In the genomic region with DNA sequence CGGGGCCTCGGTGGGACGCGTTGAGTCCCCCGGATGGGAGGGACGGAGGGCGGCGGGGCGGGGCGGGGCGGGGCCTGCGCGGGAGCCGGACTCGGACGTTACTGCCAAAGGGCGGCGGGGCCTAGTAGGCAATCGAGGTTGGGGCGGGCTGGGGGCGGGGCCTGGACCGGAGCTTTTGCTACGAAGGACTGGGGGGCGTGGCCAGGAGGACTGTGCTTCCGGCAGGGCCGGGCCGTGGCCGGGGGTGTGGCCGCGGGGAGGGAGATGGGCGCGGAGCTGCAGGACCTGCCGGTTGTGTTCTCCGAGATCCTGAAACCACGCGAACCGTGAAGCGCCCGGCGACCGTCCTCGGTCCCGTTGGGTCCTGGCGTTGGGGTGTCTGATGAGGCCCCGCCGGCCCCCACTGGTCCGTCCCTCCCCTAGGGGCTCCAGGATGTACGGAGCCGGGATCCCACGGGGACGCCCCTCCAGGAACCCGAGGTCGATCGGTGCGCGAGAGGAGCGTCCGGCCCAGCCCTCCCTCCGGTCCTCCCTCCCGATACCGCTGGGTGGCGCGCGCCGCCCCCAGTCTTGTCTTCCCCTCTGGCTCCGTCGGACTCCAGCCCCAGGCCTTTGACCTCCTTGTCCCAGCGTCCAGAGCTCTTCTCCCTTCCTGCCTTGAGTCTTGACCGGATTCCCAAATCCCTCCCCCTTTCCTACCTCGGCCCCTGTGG, we compare ENCODE assay signal across 8 cellular contexts. TPM values are rescaled to one million over a fixed set of nuclear protein-coding genes. Genes with fewer than 3 reads are reported as not detected.
DNase-seq lines count a peak whose midpoint lies in the region; ATAC-seq and TF ChIP-seq lines count a peak whose summit lies in the region.

No MANE protein-coding gene starts in this region.

- H3K27ac ChIP-seq in CD4-positive, CD25-positive, alpha-beta regulatory T cell (ENCODE audit: insufficient read depth, low read length, poor library complexity, severe bottlenecking): peak overlapping the region; percentile 92
- H3K27ac ChIP-seq in liver (ENCODE audit: low read depth in 1 of 2, low read length in 2 of 2): peak overlapping the region; percentile 81 to 93

- peak overlapping the region; percentile 81 to 94 (median 90) for H3K4me3 Mint-ChIP-seq in CD4-positive, CD25-positive, alpha-beta regulatory T cell

- H3K4me3 ChIP-seq in CD4-positive, CD25-positive, alpha-beta regulatory T cell (ENCODE audit: low read depth, low read length): no peak overlapping the region
- peak overlapping the region; percentile 62 to 71 (median 67) for H3K4me3 ChIP-seq in liver (ENCODE audit: low read depth in 1 of 3, low read length in 3 of 3)

- 1% methylated on average over 70 of the region's 70 CpGs for WGBS in liver

- TF ChIP-seq CTCF in liver (IDR thresholded peaks at IDR 0.05; ENCODE audit: low read depth, low read length, missing input control): peak; percentile 64

- peak; percentile 73 to 76 for ATAC-seq in CD4-positive, CD25-positive, alpha-beta regulatory T cell (ENCODE audit: low read depth in 2 of 2)
- ATAC-seq in GM19351 (IDR thresholded peaks at IDR 0.05; ENCODE audit: unreplicated experiment) (peak; percentile 62), HG03469 (IDR thresholded peaks at IDR 0.05; ENCODE audit: unreplicated experiment) (peak; percentile 29)

- no peaks in the 10 kb centered on the region for H3K9me3 Mint-ChIP-seq in CD4-positive, CD25-positive, alpha-beta regulatory T cell

- H3K27ac Mint-ChIP-seq in CD4-positive, CD25-positive, alpha-beta regulatory T cell: peak overlapping the region; percentile 83 to 96 (median 94)

- H3K9me3 ChIP-seq in CD4-positive, CD25-positive, alpha-beta regulatory T cell (ENCODE audit: control insufficient read depth in 2 of 2, low read length in 2 of 2): no peaks in the 10 kb centered on the region
- no peaks in the 10 kb centered on the region for H3K9me3 ChIP-seq in liver (ENCODE audit: control insufficient read depth in 4 of 4, low read length in 3 of 4)

- H3K4me1 ChIP-seq in CD4-positive, CD25-positive, alpha-beta regulatory T cell (ENCODE audit: control insufficient read depth, insufficient read depth, low read length, poor library complexity, severe bottlenecking): peaks cover 19% of the 10 kb centered on the region
- peaks cover 13 to 47% (median 37%) of the 10 kb centered on the region in 4 donors for H3K4me1 ChIP-seq in liver (ENCODE audit: control insufficient read depth in 4 of 4, insufficient read depth in 4 of 4, low read length in 3 of 4)

- peak; percentile 70 to 71 for TF ChIP-seq RAD21 in liver (IDR thresholded peaks at IDR 0.05)

- no peaks in the 10 kb centered on the region for H3K36me3 ChIP-seq in CD4-positive, CD25-positive, alpha-beta regulatory T cell (ENCODE audit: control insufficient read depth, insufficient read depth, low read length)
- peaks cover 0 to 5% (median 2%) of the 10 kb centered on the region in 4 donors for H3K36me3 ChIP-seq in liver (ENCODE audit: control insufficient read depth in 4 of 4, insufficient read depth in 3 of 4, low read depth in 1 of 4, low read length in 3 of 4)

- no peaks in the 10 kb centered on the region for H3K27me3 ChIP-seq in CD4-positive, CD25-positive, alpha-beta regulatory T cell (ENCODE audit: control insufficient read depth, insufficient read depth, low read length)
- H3K27me3 ChIP-seq in liver (ENCODE audit: control insufficient read depth in 4 of 4, insufficient read depth in 4 of 4, low read length in 3 of 4): no peaks in the 10 kb centered on the region

- H3K36me3 Mint-ChIP-seq in CD4-positive, CD25-positive, alpha-beta regulatory T cell: no peaks in the 10 kb centered on the region

- H3K9ac ChIP-seq in liver (ENCODE audit: low read depth in 1 of 2, low read length in 2 of 2): peak overlapping the region in 1 of 2 donors; percentile 43

- H3K4me1 Mint-ChIP-seq in CD4-positive, CD25-positive, alpha-beta regulatory T cell: peaks cover 3 to 11% (median 7%) of the 10 kb centered on the region in 4 donors

- H3K27me3 Mint-ChIP-seq in CD4-positive, CD25-positive, alpha-beta regulatory T cell: no peaks in the 10 kb centered on the region

- peak; percentile 91 to 98 (median 94) for DNase-seq in CD4-positive, CD25-positive, alpha-beta regulatory T cell
- DNase-seq in NCI-H524 treated with DMSO at 0.1 percent for 48 hours (lab: John Stamatoyannopoulos, UW): peak; percentile 63
- DNase-seq in activated CD4-positive, alpha-beta T cell treated with anti-CD3 and anti-CD28 coated beads for 48 hours: peak; percentile 98
- peak; percentile 97 for DNase-seq in dermis blood vessel endothelial cell
- peak; percentile 94 to 97 for DNase-seq in stimulated activated CD4-positive, alpha-beta T cell treated with anti-CD3 and anti-CD28 coated beads, Interleukin-4, amount 100 ng/mL, for 4 hours

TF ChIP-seq in liver, 16 proteins besides CTCF, POLR2A, EP300 and RAD21 (continues in another document):
- TF ChIP-seq ATF3 (IDR thresholded peaks at IDR 0.05) (no peak), MAX (IDR thresholded peaks at IDR 0.05) (no peak), YY1 (IDR thresholded peaks at IDR 0.05) (peak; percentile 29), FOXA1 (IDR thresholded peaks at IDR 0.05) (no peak), JUND (IDR thresholded peaks at IDR 0.05) (no peak), SP1 (IDR thresholded peaks at IDR 0.05) (peak; percentile 65), FOXA2 (IDR thresholded peaks at IDR 0.05) (no peak), GABPA (IDR thresholded peaks at IDR 0.05 in 1 of 2, conservative IDR thresholded peaks at IDR 0.05 in 1 of 2) (peak in 1 of 2 donors; percentile 74), HNF4G (IDR thresholded peaks at IDR 0.05) (peak; percentile 55), ZBTB33 (IDR thresholded peaks at IDR 0.05) (no peak), HNF4A (conservative IDR thresholded peaks at IDR 0.05) (peak; percentile 80 to 86)

RNA-seq across cellular contexts. Expression of gene NUDT8, which starts 0.6 kb away (rescaled TPM):
- total RNA-seq in CD4-positive, CD25-positive, alpha-beta regulatory T cell: 1.9 TPM
- 1 to 10 TPM; 1.2 to 3.7 (median 2.6) TPM for polyA plus RNA-seq in CD4-positive, CD25-positive, alpha-beta regulatory T cell
- 10.7 and 13.0 TPM in 2 replicates for total RNA-seq in dermis blood vessel endothelial cell
- total RNA-seq in liver: 10 to 100 TPM; 19.5 to 19.6 TPM
- polyA plus RNA-seq in liver: 10 to 100 TPM; 29.3 to 66.9 TPM

RNA-seq across cellular contexts. Expression of gene TBX10, which starts 9.2 kb away (rescaled TPM):
- total RNA-seq in CD4-positive, CD25-positive, alpha-beta regulatory T cell: not detected
- not detected for polyA plus RNA-seq in CD4-positive, CD25-positive, alpha-beta regulatory T cell
- total RNA-seq in dermis blood vessel endothelial cell (not detected in 2 replicates), liver (not detected)
- polyA plus RNA-seq in liver: under 1 TPM; 0.12 to 0.43 TPM

RNA-seq across cellular contexts. Expression of gene ACY3, which starts 20.1 kb away (rescaled TPM):
- 0.57 TPM for total RNA-seq in CD4-positive, CD25-positive, alpha-beta regulatory T cell
- 1 to 10 TPM in 1 of 4 donors, under 1 TPM in 2, not detected in 1; 0.37 to 1.1 (median 0.59) TPM for polyA plus RNA-seq in CD4-positive, CD25-positive, alpha-beta regulatory T cell
- total RNA-seq in dermis blood vessel endothelial cell (not detected in 2 replicates), liver (1 to 10 TPM; 2.7 to 5.8 TPM)
- 10 to 100 TPM in 1 of 2 donors, 1 to 10 TPM in 1; 9.4 to 12.9 TPM for polyA plus RNA-seq in liver

RNA-seq across cellular contexts. Expression of gene NDUFV1, which starts 23.6 kb away (rescaled TPM):
- 204 TPM for total RNA-seq in CD4-positive, CD25-positive, alpha-beta regulatory T cell
- 100 to 1,000 TPM; 101 to 128 (median 113) TPM for polyA plus RNA-seq in CD4-positive, CD25-positive, alpha-beta regulatory T cell
- 166 and 175 TPM in 2 replicates for total RNA-seq in dermis blood vessel endothelial cell
- 100 to 1,000 TPM in 1 of 2 donors, 10 to 100 TPM in 1; 83.6 to 162 TPM for total RNA-seq in liver
- polyA plus RNA-seq in liver: 100 to 1,000 TPM; 163 to 172 TPM

RNA-seq across cellular contexts. Expression of gene ALDH3B2, which starts 44.0 kb away (rescaled TPM):
- not detected for total RNA-seq in CD4-positive, CD25-positive, alpha-beta regulatory T cell
- polyA plus RNA-seq in CD4-positive, CD25-positive, alpha-beta regulatory T cell: not detected
- total RNA-seq in dermis blood vessel endothelial cell (not detected in 2 replicates), liver (not detected)
- polyA plus RNA-seq in liver: not detected
